30 cellular contexts compared by ENCODE assay signal in genomic region chr6:103405321-103405720, GRCh38.
"Had no signal": no experiment of that assay in that cellular context is flagged by ENCODE, and none has a peak within 500 bp of the region (broad histone marks: within the 10 kb centered on the region; RNA-seq: fewer than 3 reads in every experiment).

No MANE protein-coding gene starts in this region.

- DNase-seq: activated CD4-positive, alpha-beta T cell treated with anti-CD3 and anti-CD28 coated beads for 36 hours; activated CD4-positive, CD25-positive, alpha-beta regulatory T cell; activated CD8-positive, alpha-beta memory T cell treated with anti-CD3 and anti-CD28 coated beads, Interleukin-2, amount 10 ng/mL, durations not matched to agents 7 days and 5 days; activated CD8-positive, alpha-beta T cell treated with anti-CD3 and anti-CD28 coated beads, Interleukin-2, amount 10 ng/mL, durations not matched to agents 7 days and 5 days; activated naive CD4-positive, alpha-beta T cell treated with Interleukin-2 at 50 U/mL for 16 hours; activated T-cell treated with anti-CD3 and anti-CD28 coated beads for 4 hours; activated T-cell treated with anti-CD3 and anti-CD28 coated beads, Interleukin-2, amount 50 U/mL, for 72 hours; aorta; body of pancreas; dorsolateral prefrontal cortex; effector memory CD4-positive, alpha-beta T cell; erythroblast; gastrocnemius medialis; glutamatergic neuron; immature natural killer cell; kidney; midbrain; naive thymus-derived CD4-positive, alpha-beta T cell; nucleus accumbens; pancreas; retina; stimulated activated CD4-positive, alpha-beta T cell treated with anti-CD3 and anti-CD28 coated beads, Interleukin-12 subunit alpha, Interleukin-12 subunit beta, amount 100 ng/mL, for 4 hours; stimulated activated CD4-positive, alpha-beta T cell treated with anti-CD3 and anti-CD28 coated beads, Interleukin-4, amount 100 ng/mL, for 1 hour; stimulated activated naive CD8-positive, alpha-beta T cell treated with anti-CD3 and anti-CD28 coated beads, Interleukin-15, Interleukin-2, amounts not matched to agents 100 U/mL and 50 U/mL, for 24 hours; T-helper 1 cell; uterus had no signal

- H3K27me3 ChIP-seq: body of pancreas, dorsolateral prefrontal cortex, gastrocnemius medialis, pancreas, uterus had no signal

- ATAC-seq: activated CD4-positive, alpha-beta T cell treated with anti-CD3 and anti-CD28 coated beads for 36 hours; activated CD8-positive, alpha-beta memory T cell treated with anti-CD3 and anti-CD28 coated beads, Interleukin-2, amount 10 ng/mL, durations not matched to agents 7 days and 5 days; activated CD8-positive, alpha-beta T cell treated with anti-CD3 and anti-CD28 coated beads, Interleukin-2, amount 10 ng/mL, durations not matched to agents 7 days and 5 days; activated T-cell treated with anti-CD3 and anti-CD28 coated beads, Interleukin-2, amount 50 U/mL, for 72 hours; body of pancreas; gastrocnemius medialis; naive thymus-derived CD4-positive, alpha-beta T cell; pancreas; sciatic nerve; stimulated activated naive CD8-positive, alpha-beta T cell treated with anti-CD3 and anti-CD28 coated beads, Interleukin-15, Interleukin-2, amounts not matched to agents 100 U/mL and 50 U/mL, for 24 hours had no signal

- H3K9me3 ChIP-seq: body of pancreas, gastrocnemius medialis, pancreas, prostate gland, uterus had no signal

- H3K27ac ChIP-seq: body of pancreas, coronary artery, dorsolateral prefrontal cortex, gastrocnemius medialis, pancreas, prostate gland, skin epidermis, uterus had no signal

- H3K4me3 ChIP-seq: body of pancreas, coronary artery, dorsolateral prefrontal cortex, gastrocnemius medialis, pancreas, prostate gland, skin epidermis, uterus had no signal

- H3K36me3 ChIP-seq: gastrocnemius medialis, pancreas, prostate gland, uterus had no signal

- H3K4me1 ChIP-seq: body of pancreas, gastrocnemius medialis, pancreas, prostate gland, uterus had no signal
